ENCODE assay signal across 12 cellular contexts in genomic region chr12:30598889-30599288, GRCh38.
DNase-seq lines count a peak whose midpoint lies in the region; ATAC-seq and TF ChIP-seq lines count a peak whose summit lies in the region.
"Had no signal": no experiment of that assay in that cellular context is flagged by ENCODE, and none has a peak within 500 bp of the region (broad histone marks: within the 10 kb centered on the region; RNA-seq: fewer than 3 reads in every experiment).

No MANE protein-coding gene starts in this region.

- 64% methylated on average over 7 of the region's 7 CpGs for WGBS in hepatocyte (ENCODE audit: low lambda C conversion rate, missing lambda C conversion rate)

- TF ChIP-seq CTCF in retinal pigment epithelial cell (conservative IDR thresholded peaks at IDR 0.05; ENCODE audit: low read depth, low read length) (no peak), hepatocyte (IDR thresholded peaks at IDR 0.05; ENCODE audit: poor library complexity) (no peak)

- H3K27me3 ChIP-seq in hepatocyte = no peaks in the 10 kb centered on the region

- CTCF ChIA-PET in activated naive CD4-positive, alpha-beta T cell treated with anti-CD3 and anti-CD28 coated beads for 36 hours (lab: Charles Lee) = no interaction called here

- intact Hi-C loops in activated naive CD4-positive, alpha-beta T cell treated with anti-CD3 and anti-CD28 coated beads for 36 hours (cut with micrococcal nuclease) = no loop called here

- H3K27ac Mint-ChIP-seq in activated naive CD4-positive, alpha-beta T cell treated with anti-CD3 and anti-CD28 coated beads for 36 hours = no peak overlapping the region
- H3K27ac Mint-ChIP-seq: CD14-positive monocyte; CD8-positive, alpha-beta T cell; HFFc6 had no signal

- no peaks in the 10 kb centered on the region for H3K79me2 ChIP-seq in hepatocyte

- H3K4me3 Mint-ChIP-seq in activated naive CD4-positive, alpha-beta T cell treated with anti-CD3 and anti-CD28 coated beads for 36 hours = no peak overlapping the region
- H3K4me3 Mint-ChIP-seq: CD14-positive monocyte; CD8-positive, alpha-beta T cell; HFFc6 had no signal

- H3K9me3 ChIP-seq in hepatocyte (ENCODE audit: low read depth) = peaks cover 8% of the 10 kb centered on the region

- H3K36me3 Mint-ChIP-seq in activated naive CD4-positive, alpha-beta T cell treated with anti-CD3 and anti-CD28 coated beads for 36 hours (ENCODE audit: low read depth) = peaks cover 8% of the 10 kb centered on the region
- H3K36me3 Mint-ChIP-seq: CD14-positive monocyte; CD8-positive, alpha-beta T cell had no signal

- H3K4me2 ChIP-seq in hepatocyte = no peak overlapping the region

- no peaks in the 10 kb centered on the region for H4K20me1 ChIP-seq in hepatocyte (ENCODE audit: insufficient read depth, poor library complexity, severe bottlenecking)

- no peaks in the 10 kb centered on the region for H3K27me3 Mint-ChIP-seq in activated naive CD4-positive, alpha-beta T cell treated with anti-CD3 and anti-CD28 coated beads for 36 hours (ENCODE audit: low read depth)

- no peaks in the 10 kb centered on the region for H3K4me1 Mint-ChIP-seq in activated naive CD4-positive, alpha-beta T cell treated with anti-CD3 and anti-CD28 coated beads for 36 hours (ENCODE audit: low read depth)
- H3K4me1 Mint-ChIP-seq: CD14-positive monocyte had no signal

- H2AFZ ChIP-seq in hepatocyte = no peak overlapping the region

- ATAC-seq in HG03342 (IDR thresholded peaks at IDR 0.05; ENCODE audit: unreplicated experiment) = no peak
- ATAC-seq: CD8-positive, alpha-beta T cell had no signal

- H3K4me1 ChIP-seq in hepatocyte (ENCODE audit: insufficient read depth) = peaks cover 6% of the 10 kb centered on the region

- no peaks in the 10 kb centered on the region for H3K36me3 ChIP-seq in hepatocyte (replicated peaks; ENCODE audit: insufficient read depth, low read depth)

- H3K27ac ChIP-seq in hepatocyte = no peak overlapping the region

- no peak overlapping the region for H3K4me3 ChIP-seq in retinal pigment epithelial cell (ENCODE audit: low read length)
- no peak overlapping the region for H3K4me3 ChIP-seq in hepatocyte

- DNase-seq in NCI-H69 (lab: John Stamatoyannopoulos, UW) (peak; percentile 82), dermis blood vessel endothelial cell (peak; percentile 47), iris pigment epithelial cell (ENCODE audit: low read depth) (peak; percentile 38), retinal pigment epithelial cell (ENCODE audit: low read depth) (peak; percentile 65), NCI-H2107 (lab: John Stamatoyannopoulos, UW) (no peak), hepatocyte (ENCODE audit: low spot score) (no peak)
- no peak for DNase-seq in activated naive CD4-positive, alpha-beta T cell treated with anti-CD3 and anti-CD28 coated beads for 36 hours
- DNase-seq: CD8-positive, alpha-beta T cell; GF-D8; HFFc6 had no signal

- H3K9me2 ChIP-seq in hepatocyte (replicated peaks; ENCODE audit: insufficient read depth) = no peaks in the 10 kb centered on the region

- peaks cover 13% of the 10 kb centered on the region for H3K9me3 Mint-ChIP-seq in activated naive CD4-positive, alpha-beta T cell treated with anti-CD3 and anti-CD28 coated beads for 36 hours

Comparison
In these comparisons a context has a peak if more than half of its experiments do, and no peak if none do; other contexts are left out.
1. DNase-seq: peak in NCI-H69 (single experiment), dermis blood vessel endothelial cell (single experiment), iris pigment epithelial cell (single experiment) and retinal pigment epithelial cell (single experiment); none in NCI-H2107 (single experiment), hepatocyte (single experiment) and activated naive CD4-positive, alpha-beta T cell treated with anti-CD3 and anti-CD28 coated beads for 36 hours (single experiment).